ENCODE assay signal across 8 cellular contexts in the genomic region with DNA sequence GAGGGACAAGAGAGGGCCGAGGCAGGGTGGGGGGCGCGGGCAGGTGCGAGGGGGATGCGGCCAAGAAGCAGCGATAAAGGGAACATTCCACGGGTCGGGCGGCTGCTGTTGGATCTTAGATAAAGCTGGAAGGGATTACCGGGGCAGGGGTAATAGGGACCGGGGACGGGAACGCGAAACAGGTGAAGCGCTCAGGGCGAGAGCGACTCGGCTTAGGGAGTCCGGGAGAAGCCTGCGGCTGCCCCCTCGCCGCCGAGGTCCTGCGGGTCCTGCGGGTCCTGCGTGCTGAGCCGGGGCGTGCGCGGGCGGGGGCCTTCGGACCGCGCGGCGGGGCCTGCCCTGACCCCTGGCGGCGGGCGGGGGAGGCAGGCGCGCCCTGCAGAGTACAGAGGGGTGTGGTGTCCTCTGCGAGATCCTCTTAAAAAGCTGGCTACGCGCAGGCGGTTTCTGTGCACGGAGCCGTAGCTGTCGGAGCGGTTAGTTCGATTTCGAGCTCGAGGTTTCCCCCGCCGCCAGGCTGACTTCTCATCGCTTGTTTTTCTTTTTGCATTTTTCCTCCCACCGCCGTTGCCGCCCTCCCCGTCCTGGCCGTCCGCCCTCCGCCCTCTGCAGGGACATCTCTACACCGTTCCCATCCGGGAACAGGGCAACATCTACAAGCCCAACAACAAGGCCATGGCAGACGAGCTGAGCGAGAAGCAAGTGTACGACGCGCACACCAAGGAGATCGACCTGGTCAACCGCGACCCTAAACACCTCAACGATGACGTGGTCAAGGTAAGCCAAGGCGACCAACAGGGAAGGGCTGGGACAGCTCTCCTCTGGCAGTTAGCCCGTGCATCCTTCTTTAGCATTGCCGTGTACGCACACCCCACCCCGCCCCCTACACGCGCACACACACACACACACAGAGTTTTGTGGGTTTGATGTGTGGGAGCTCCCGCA. TPM values are rescaled to one million over a fixed set of nuclear protein-coding genes. Genes with fewer than 3 reads are reported as not detected.
DNase-seq lines count a peak whose midpoint lies in the region; ATAC-seq lines count a peak whose summit lies in the region.

No MANE protein-coding gene starts in this region.

- H3K9ac ChIP-seq in BLaER1 (peak overlapping the region; percentile 13; the same call in 1 of the 2 replicates), NT2/D1 (ENCODE audit: insufficient read length, low read depth) (peak overlapping the region; percentile 82), stomach smooth muscle (ENCODE audit: low read length in 2 of 2) (peak overlapping the region; percentile 99 to 100)

- H3K4me1 ChIP-seq in BLaER1: peaks cover 20% of the 10 kb centered on the region
- no peaks in the 10 kb centered on the region for H3K4me1 ChIP-seq in NT2/D1 (ENCODE audit: insufficient read depth, insufficient read length)
- peaks cover 48% of the 10 kb centered on the region for H3K4me1 ChIP-seq in stomach smooth muscle (ENCODE audit: control insufficient read depth, insufficient read depth, low read length)

- peaks cover 7% of the 10 kb centered on the region for H4K20me1 ChIP-seq in BLaER1

- H3K4me2 ChIP-seq in BLaER1: peak overlapping the region; percentile 96

- peaks cover 47% of the 10 kb centered on the region for H3K27me3 ChIP-seq in BLaER1
- H3K27me3 ChIP-seq in NT2/D1 (ENCODE audit: insufficient read depth, insufficient read length): no peaks in the 10 kb centered on the region
- H3K27me3 ChIP-seq in stomach smooth muscle (ENCODE audit: control insufficient read depth in 1 of 2, insufficient read depth in 2 of 2, low read length in 2 of 2): peaks cover 0 to 2% of the 10 kb centered on the region in 2 donors

- H3K36me3 ChIP-seq in BLaER1 (no peaks in the 10 kb centered on the region), NT2/D1 (ENCODE audit: insufficient read depth, insufficient read length, low read length) (peaks cover 33% of the 10 kb centered on the region), stomach smooth muscle (ENCODE audit: control insufficient read depth in 2 of 2, insufficient read depth in 2 of 2, low read length in 2 of 2) (peaks cover 5 to 10% of the 10 kb centered on the region in 2 donors)

- peaks cover 29% of the 10 kb centered on the region for H3K4me1 Mint-ChIP-seq in activated T-cell treated with anti-CD3 and anti-CD28 coated beads, Interleukin-2, amount 50 U/mL, for 72 hours (ENCODE audit: low read depth)

- peak overlapping the region; percentile 94 to 96 for H3K4me3 Mint-ChIP-seq in activated T-cell treated with anti-CD3 and anti-CD28 coated beads, Interleukin-2, amount 50 U/mL, for 72 hours

- H3K36me3 Mint-ChIP-seq in activated T-cell treated with anti-CD3 and anti-CD28 coated beads, Interleukin-2, amount 50 U/mL, for 72 hours (ENCODE audit: insufficient read depth in 2 of 2): no peaks in the 10 kb centered on the region

- DNase-seq in NT2/D1 (ENCODE audit: low read depth, low spot score) (peak; percentile 51), fibroblast of gingiva (ENCODE audit: low read depth) (peak; percentile 90), myocyte (ENCODE audit: low read depth) (peak; percentile 93)
- DNase-seq in activated T-cell treated with anti-CD3 and anti-CD28 coated beads, Interleukin-2, amount 50 U/mL, for 72 hours: peak; percentile 74 to 78

- H3K27ac ChIP-seq in BLaER1 (no peak overlapping the region), stomach smooth muscle (ENCODE audit: low read length) (peak overlapping the region; percentile 100)

- peak; percentile 93 for ATAC-seq in GM18907 (IDR thresholded peaks at IDR 0.05; ENCODE audit: unreplicated experiment)
- ATAC-seq in HG03108 (IDR thresholded peaks at IDR 0.05; ENCODE audit: unreplicated experiment): peak; percentile 88
- peak; percentile 92 to 95 for ATAC-seq in activated T-cell treated with anti-CD3 and anti-CD28 coated beads, Interleukin-2, amount 50 U/mL, for 72 hours (replicated peaks in 1 of 2)

- no peak overlapping the region for H3K27ac Mint-ChIP-seq in activated T-cell treated with anti-CD3 and anti-CD28 coated beads, Interleukin-2, amount 50 U/mL, for 72 hours

- peak overlapping the region; percentile 67 for H3K4me3 ChIP-seq in BLaER1
- H3K4me3 ChIP-seq in NT2/D1 (ENCODE audit: insufficient read length, low read depth): peak overlapping the region; percentile 68
- peak overlapping the region; percentile 89 to 98 for H3K4me3 ChIP-seq in stomach smooth muscle (ENCODE audit: low read length in 2 of 2)

- peaks cover 86% of the 10 kb centered on the region for H3K27me3 Mint-ChIP-seq in activated T-cell treated with anti-CD3 and anti-CD28 coated beads, Interleukin-2, amount 50 U/mL, for 72 hours (ENCODE audit: low read depth)

- H3K9me3 Mint-ChIP-seq in activated T-cell treated with anti-CD3 and anti-CD28 coated beads, Interleukin-2, amount 50 U/mL, for 72 hours: no peaks in the 10 kb centered on the region

- no peaks in the 10 kb centered on the region for H3K9me3 ChIP-seq in BLaER1
- no peaks in the 10 kb centered on the region for H3K9me3 ChIP-seq in NT2/D1 (ENCODE audit: insufficient read depth, low read length)
- no peaks in the 10 kb centered on the region for H3K9me3 ChIP-seq in stomach smooth muscle (ENCODE audit: control insufficient read depth in 2 of 2, low read length in 2 of 2)

RNA-seq across cellular contexts. Expression of gene CAV1, which starts 1.3 kb away (rescaled TPM):
- total RNA-seq in activated T-cell treated with anti-CD3 and anti-CD28 coated beads, Interleukin-2, amount 50 U/mL, for 72 hours: 1 to 10 TPM in 1 of 2 donors, under 1 TPM in 1; 0.25 to 2.7 TPM
- total RNA-seq in myocyte: 213 and 259 TPM in 2 replicates
- polyA plus RNA-seq in myocyte (2012): 443 TPM

RNA-seq across cellular contexts. Expression of gene CAV2, which starts 26.6 kb away (rescaled TPM):
- not detected for total RNA-seq in activated T-cell treated with anti-CD3 and anti-CD28 coated beads, Interleukin-2, amount 50 U/mL, for 72 hours
- total RNA-seq in myocyte: 89.0 and 131 TPM in 2 replicates
- polyA plus RNA-seq in myocyte (2012): 206 TPM

Comparison
In these comparisons a context has a peak if more than half of its experiments do, and no peak if none do; other contexts are left out.
1. H3K9ac ChIP-seq: peak in every context shown above with its lines; median percentile 100 in stomach smooth muscle; 82 in NT2/D1; 13 in BLaER1.
2. RNA of gene CAV1, which starts 1.3 kb away (total RNA-seq): 213 to 259 TPM in myocyte; 0.25 to 2.7 TPM in activated T-cell treated with anti-CD3 and anti-CD28 coated beads, Interleukin-2, amount 50 U/mL, for 72 hours; every median in the first group is over 10 times any median in the second.
3. RNA of gene CAV2, which starts 26.6 kb away (total RNA-seq): 89.0 to 131 TPM in myocyte; not detected in activated T-cell treated with anti-CD3 and anti-CD28 coated beads, Interleukin-2, amount 50 U/mL, for 72 hours; every median in the first group is over 10 times any median in the second.
4. Peak in every context shown above with its lines, with median percentiles within 50 percentile points of each other: H3K4me3 ChIP-seq, ATAC-seq and DNase-seq.